In genomic region chr19:52270266-52270885, GRCh38 we compare ENCODE assay signal across 1 cellular context.
TF ChIP-seq lines count a peak whose summit lies in the region.

No MANE protein-coding gene starts in this region.

TF ChIP-seq in liver, 16 proteins besides CTCF, POLR2A, EP300 and RAD21 (continued from another document):
- TF ChIP-seq GABPA (IDR thresholded peaks at IDR 0.05 in 1 of 2, conservative IDR thresholded peaks at IDR 0.05 in 1 of 2) (no peak), NR2F2 (IDR thresholded peaks at IDR 0.05) (no peak), HNF4A (conservative IDR thresholded peaks at IDR 0.05) (no peak), FOXA2 (IDR thresholded peaks at IDR 0.05) (no peak)
TF ChIP-seq in liver: peak in this region for 0.
